8 cellular contexts compared by ENCODE assay signal in the genomic region with DNA sequence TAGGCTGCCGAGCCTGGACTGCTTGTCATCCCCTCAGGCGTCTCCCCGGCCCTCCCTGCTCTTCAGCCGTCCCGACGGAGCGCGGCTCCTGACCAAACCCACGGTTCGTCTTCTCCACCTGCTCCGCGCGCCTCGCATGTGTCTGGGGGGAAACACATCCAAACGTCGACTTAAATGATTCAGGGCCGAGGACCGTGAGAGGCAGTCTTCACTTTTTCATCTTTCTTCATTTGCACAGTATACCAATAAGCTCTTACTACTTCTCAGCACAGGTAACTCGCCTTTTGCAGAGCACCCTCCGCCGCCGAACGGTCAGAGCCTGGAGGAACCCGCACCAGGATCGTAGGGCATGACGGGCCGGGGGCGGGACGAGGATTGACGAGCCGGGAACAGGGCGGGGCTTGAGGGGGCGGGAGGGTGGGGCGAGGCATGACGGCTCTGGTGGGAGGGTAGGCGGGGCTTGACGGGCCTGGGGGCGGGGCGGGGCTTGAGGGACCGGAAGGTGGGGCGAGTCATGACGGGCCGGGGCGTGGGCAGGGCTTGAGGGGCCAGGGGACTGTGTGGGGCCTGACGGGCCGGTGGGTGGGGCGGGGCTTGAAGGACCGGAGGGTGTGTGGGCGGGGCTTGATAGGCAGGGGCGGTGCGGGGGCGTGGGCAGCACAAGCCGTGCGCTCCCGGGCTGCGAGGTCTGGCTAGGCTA. TPM values are rescaled to one million over a fixed set of nuclear protein-coding genes. Genes with fewer than 3 reads are reported as not detected.
DNase-seq lines count a peak whose midpoint lies in the region; ATAC-seq and TF ChIP-seq lines count a peak whose summit lies in the region.

A gene with protein sequence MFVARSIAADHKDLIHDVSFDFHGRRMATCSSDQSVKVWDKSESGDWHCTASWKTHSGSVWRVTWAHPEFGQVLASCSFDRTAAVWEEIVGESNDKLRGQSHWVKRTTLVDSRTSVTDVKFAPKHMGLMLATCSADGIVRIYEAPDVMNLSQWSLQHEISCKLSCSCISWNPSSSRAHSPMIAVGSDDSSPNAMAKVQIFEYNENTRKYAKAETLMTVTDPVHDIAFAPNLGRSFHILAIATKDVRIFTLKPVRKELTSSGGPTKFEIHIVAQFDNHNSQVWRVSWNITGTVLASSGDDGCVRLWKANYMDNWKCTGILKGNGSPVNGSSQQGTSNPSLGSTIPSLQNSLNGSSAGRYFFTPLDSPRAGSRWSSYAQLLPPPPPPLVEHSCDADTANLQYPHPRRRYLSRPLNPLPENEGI (plus strand): TSS at position 657 of the 700 bp plus-strand sequence. CDS start 111 bp downstream, outside the sequence.

- H3K27ac ChIP-seq in suprapubic skin, result peak within 1 kb of the TSS; percentile 97

- H3K27me3 ChIP-seq in GM06990 (replicated peaks; ENCODE audit: control insufficient read depth, insufficient read depth, low read length) (no peaks in the 10 kb centered on the region), suprapubic skin (no peaks in the 10 kb centered on the region)

- no peak for TF ChIP-seq EP300 in suprapubic skin (IDR thresholded peaks at IDR 0.05)

- H3K9me3 Mint-ChIP-seq in activated naive CD4-positive, alpha-beta T cell treated with anti-CD3 and anti-CD28 coated beads, Interleukin-2, amount 50 U/mL, for 24 hours, result no peaks in the 10 kb centered on the region

- peak within 1 kb of the TSS; percentile 98 for H3K27ac Mint-ChIP-seq in activated naive CD4-positive, alpha-beta T cell treated with anti-CD3 and anti-CD28 coated beads, Interleukin-2, amount 50 U/mL, for 24 hours

- H3K4me3 Mint-ChIP-seq in activated naive CD4-positive, alpha-beta T cell treated with anti-CD3 and anti-CD28 coated beads, Interleukin-2, amount 50 U/mL, for 24 hours, result peak within 1 kb of the TSS; percentile 94

- H3K9me3 ChIP-seq in suprapubic skin, result no peaks in the 10 kb centered on the region

- peak; percentile 98 for DNase-seq in GM06990 (ENCODE audit: extremely low read depth, insufficient read length)
- DNase-seq in NCI-H1092 treated with DMSO at 0.1 percent for 48 hours (lab: John Stamatoyannopoulos, UW), result peak; percentile 87
- DNase-seq in globus pallidus (ENCODE audit: low spot score), result peak; percentile 99
- DNase-seq in occipital lobe (lab: John Stamatoyannopoulos, UW), result peak; percentile 99
- DNase-seq in suprapubic skin (ENCODE audit: low spot score in 2 of 2), result peak; percentile 100

- TF ChIP-seq POLR2A in suprapubic skin (IDR thresholded peaks at IDR 0.05), result peak in 1 of 2 donors; percentile 29

- H3K4me1 ChIP-seq in suprapubic skin, result peaks cover 29% of the 10 kb centered on the region

- ATAC-seq in HG02610 (IDR thresholded peaks at IDR 0.05; ENCODE audit: unreplicated experiment) (peak; percentile 78), SK-N-SH treated with all-trans-retinoic acid at 6 μM for 48 hours (peak; percentile 92)

- H3K36me3 ChIP-seq in GM06990 (ENCODE audit: control insufficient read depth, insufficient read depth, low read length), result no peaks in the 10 kb centered on the region; the same call in 1 of the 2 replicates
- no peaks in the 10 kb centered on the region for H3K36me3 ChIP-seq in suprapubic skin

- H3K4me3 ChIP-seq in GM06990 (replicated peaks; ENCODE audit: low read depth, low read length) (peak within 1 kb of the TSS; percentile 82), suprapubic skin (peak within 1 kb of the TSS; percentile 75)

- WGBS in suprapubic skin, result under 1% methylated on average over 28 of the region's 56 CpGs

- no peaks in the 10 kb centered on the region for H3K27me3 Mint-ChIP-seq in activated naive CD4-positive, alpha-beta T cell treated with anti-CD3 and anti-CD28 coated beads, Interleukin-2, amount 50 U/mL, for 24 hours

- peaks cover 43% of the 10 kb centered on the region for H3K4me1 Mint-ChIP-seq in activated naive CD4-positive, alpha-beta T cell treated with anti-CD3 and anti-CD28 coated beads, Interleukin-2, amount 50 U/mL, for 24 hours

- peaks cover 7% of the 10 kb centered on the region for H3K36me3 Mint-ChIP-seq in activated naive CD4-positive, alpha-beta T cell treated with anti-CD3 and anti-CD28 coated beads, Interleukin-2, amount 50 U/mL, for 24 hours

- TF ChIP-seq CTCF in GM06990 (IDR thresholded peaks at IDR 0.05; ENCODE audit: insufficient read depth, low read length, poor library complexity, severe bottlenecking), result no peak
- TF ChIP-seq CTCF in suprapubic skin (IDR thresholded peaks at IDR 0.05), result no peak

TF ChIP-seq in SK-N-SH treated with all-trans-retinoic acid at 6 μM for 48 hours, 23 proteins besides CTCF, POLR2A, EP300 and RAD21 (continues in another document):
- TF ChIP-seq, protein P1, sequence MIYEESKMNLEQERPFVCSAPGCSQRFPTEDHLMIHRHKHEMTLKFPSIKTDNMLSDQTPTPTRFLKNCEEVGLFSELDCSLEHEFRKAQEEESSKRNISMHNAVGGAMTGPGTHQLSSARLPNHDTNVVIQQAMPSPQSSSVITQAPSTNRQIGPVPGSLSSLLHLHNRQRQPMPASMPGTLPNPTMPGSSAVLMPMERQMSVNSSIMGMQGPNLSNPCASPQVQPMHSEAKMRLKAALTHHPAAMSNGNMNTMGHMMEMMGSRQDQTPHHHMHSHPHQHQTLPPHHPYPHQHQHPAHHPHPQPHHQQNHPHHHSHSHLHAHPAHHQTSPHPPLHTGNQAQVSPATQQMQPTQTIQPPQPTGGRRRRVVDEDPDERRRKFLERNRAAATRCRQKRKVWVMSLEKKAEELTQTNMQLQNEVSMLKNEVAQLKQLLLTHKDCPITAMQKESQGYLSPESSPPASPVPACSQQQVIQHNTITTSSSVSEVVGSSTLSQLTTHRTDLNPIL (CRISPR knock-in tag; IDR thresholded peaks at IDR 0.05; ENCODE audit: low read depth), result no peak
- TF ChIP-seq ESRRG (CRISPR knock-in tag; IDR thresholded peaks at IDR 0.05) (no peak), TCF4 (CRISPR knock-in tag; IDR thresholded peaks at IDR 0.05; ENCODE audit: borderline replicate concordance) (no peak), ARNTL (CRISPR knock-in tag; IDR thresholded peaks at IDR 0.05; ENCODE audit: borderline replicate concordance, low read depth) (no peak), ISL1 (CRISPR knock-in tag; IDR thresholded peaks at IDR 0.05) (no peak), SNAI2 (CRISPR knock-in tag; IDR thresholded peaks at IDR 0.05) (no peak), TOX (CRISPR knock-in tag; IDR thresholded peaks at IDR 0.05; ENCODE audit: borderline replicate concordance) (no peak), GLIS3 (CRISPR knock-in tag; IDR thresholded peaks at IDR 0.05) (no peak), RARB (CRISPR knock-in tag; IDR thresholded peaks at IDR 0.05) (no peak), CSDC2 (CRISPR knock-in tag; IDR thresholded peaks at IDR 0.05) (no peak), ZFP30 (CRISPR knock-in tag; IDR thresholded peaks at IDR 0.05) (no peak), ZNF565 (CRISPR knock-in tag; conservative IDR thresholded peaks at IDR 0.05; ENCODE audit: low read depth) (no peak), ZFP3 (CRISPR knock-in tag; IDR thresholded peaks at IDR 0.05) (no peak)
- TF ChIP-seq, protein P2, sequence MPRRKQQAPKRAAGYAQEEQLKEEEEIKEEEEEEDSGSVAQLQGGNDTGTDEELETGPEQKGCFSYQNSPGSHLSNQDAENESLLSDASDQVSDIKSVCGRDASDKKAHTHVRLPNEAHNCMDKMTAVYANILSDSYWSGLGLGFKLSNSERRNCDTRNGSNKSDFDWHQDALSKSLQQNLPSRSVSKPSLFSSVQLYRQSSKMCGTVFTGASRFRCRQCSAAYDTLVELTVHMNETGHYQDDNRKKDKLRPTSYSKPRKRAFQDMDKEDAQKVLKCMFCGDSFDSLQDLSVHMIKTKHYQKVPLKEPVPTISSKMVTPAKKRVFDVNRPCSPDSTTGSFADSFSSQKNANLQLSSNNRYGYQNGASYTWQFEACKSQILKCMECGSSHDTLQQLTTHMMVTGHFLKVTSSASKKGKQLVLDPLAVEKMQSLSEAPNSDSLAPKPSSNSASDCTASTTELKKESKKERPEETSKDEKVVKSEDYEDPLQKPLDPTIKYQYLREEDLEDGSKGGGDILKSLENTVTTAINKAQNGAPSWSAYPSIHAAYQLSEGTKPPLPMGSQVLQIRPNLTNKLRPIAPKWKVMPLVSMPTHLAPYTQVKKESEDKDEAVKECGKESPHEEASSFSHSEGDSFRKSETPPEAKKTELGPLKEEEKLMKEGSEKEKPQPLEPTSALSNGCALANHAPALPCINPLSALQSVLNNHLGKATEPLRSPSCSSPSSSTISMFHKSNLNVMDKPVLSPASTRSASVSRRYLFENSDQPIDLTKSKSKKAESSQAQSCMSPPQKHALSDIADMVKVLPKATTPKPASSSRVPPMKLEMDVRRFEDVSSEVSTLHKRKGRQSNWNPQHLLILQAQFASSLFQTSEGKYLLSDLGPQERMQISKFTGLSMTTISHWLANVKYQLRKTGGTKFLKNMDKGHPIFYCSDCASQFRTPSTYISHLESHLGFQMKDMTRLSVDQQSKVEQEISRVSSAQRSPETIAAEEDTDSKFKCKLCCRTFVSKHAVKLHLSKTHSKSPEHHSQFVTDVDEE (CRISPR knock-in tag; IDR thresholded peaks at IDR 0.05), result no peak
- TF ChIP-seq, protein P3, sequence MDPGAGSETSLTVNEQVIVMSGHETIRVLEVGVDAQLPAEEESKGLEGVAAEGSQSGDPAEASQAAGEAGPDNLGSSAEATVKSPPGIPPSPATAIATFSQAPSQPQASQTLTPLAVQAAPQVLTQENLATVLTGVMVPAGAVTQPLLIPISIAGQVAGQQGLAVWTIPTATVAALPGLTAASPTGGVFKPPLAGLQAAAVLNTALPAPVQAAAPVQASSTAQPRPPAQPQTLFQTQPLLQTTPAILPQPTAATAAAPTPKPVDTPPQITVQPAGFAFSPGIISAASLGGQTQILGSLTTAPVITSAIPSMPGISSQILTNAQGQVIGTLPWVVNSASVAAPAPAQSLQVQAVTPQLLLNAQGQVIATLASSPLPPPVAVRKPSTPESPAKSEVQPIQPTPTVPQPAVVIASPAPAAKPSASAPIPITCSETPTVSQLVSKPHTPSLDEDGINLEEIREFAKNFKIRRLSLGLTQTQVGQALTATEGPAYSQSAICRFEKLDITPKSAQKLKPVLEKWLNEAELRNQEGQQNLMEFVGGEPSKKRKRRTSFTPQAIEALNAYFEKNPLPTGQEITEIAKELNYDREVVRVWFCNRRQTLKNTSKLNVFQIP (CRISPR knock-in tag; IDR thresholded peaks at IDR 0.05; ENCODE audit: borderline replicate concordance, low read depth), result no peak

RNA-seq across cellular contexts. Expression of the gene that starts here (rescaled TPM):
- 40.1 TPM for total RNA-seq in occipital lobe
- total RNA-seq in suprapubic skin, result 10 to 100 TPM; 39.3 to 45.4 (median 42.8) TPM

Comparison
In these comparisons a context has a peak if more than half of its experiments do, and no peak if none do; other contexts are left out.
1. Peak in every context shown above with its lines: DNase-seq, ATAC-seq, H3K4me3 ChIP-seq and H3K27ac ChIP-seq.